Comparison of ENCODE assay signal across 35 cellular contexts in genomic region chr5:107712359-107712870, GRCh38. TPM values are rescaled to one million over a fixed set of nuclear protein-coding genes. Genes with fewer than 3 reads are reported as not detected.
"Had no signal": no experiment of that assay in that cellular context is flagged by ENCODE, and none has a peak within 500 bp of the region (broad histone marks: within the 10 kb centered on the region; RNA-seq: fewer than 3 reads in every experiment).

No MANE protein-coding gene starts in this region.

- H3K27me3 Mint-ChIP-seq: activated B cell treated with CpG ODN at 0.5 μM for 24 hours; activated CD4-positive, alpha-beta memory T cell treated with anti-CD3 and anti-CD28 coated beads for 36 hours; activated CD4-positive, alpha-beta T cell treated with anti-CD3 and anti-CD28 coated beads, Interleukin-2, amount 10 ng/mL, durations not matched to agents 24 days and 14 days; activated CD8-positive, alpha-beta T cell treated with anti-CD3 and anti-CD28 coated beads for 36 hours; activated naive CD8-positive, alpha-beta T cell treated with anti-CD3 and anti-CD28 coated beads, Interleukin-2, amount 50 U/mL, for 24 hours had no signal

- H3K4me3 Mint-ChIP-seq: activated B cell treated with CpG ODN at 0.5 μM for 24 hours; activated CD4-positive, alpha-beta memory T cell treated with anti-CD3 and anti-CD28 coated beads for 36 hours; activated CD4-positive, alpha-beta T cell treated with anti-CD3 and anti-CD28 coated beads, Interleukin-2, amount 10 ng/mL, durations not matched to agents 24 days and 14 days; activated CD8-positive, alpha-beta T cell treated with anti-CD3 and anti-CD28 coated beads for 36 hours; activated naive CD4-positive, alpha-beta T cell treated with anti-CD3 and anti-CD28 coated beads for 36 hours; activated naive CD4-positive, alpha-beta T cell treated with anti-CD3 and anti-CD28 coated beads, Interleukin-2, amount 50 U/mL, for 24 hours; activated naive CD8-positive, alpha-beta T cell; activated naive CD8-positive, alpha-beta T cell treated with anti-CD3 and anti-CD28 coated beads, Interleukin-2, amount 10 ng/mL, durations not matched to agents 7 days and 5 days; activated naive CD8-positive, alpha-beta T cell treated with anti-CD3 and anti-CD28 coated beads, Interleukin-2, amount 50 U/mL, for 24 hours; activated T-cell treated with anti-CD3 and anti-CD28 coated beads, Interleukin-2, amount 50 U/mL, for 4 hours; activated T-cell treated with anti-CD3 and anti-CD28 coated beads, Interleukin-2, amount 50 U/mL, for 72 hours; activated T-helper 1 cell treated with anti-CD3 and anti-CD28 coated beads, Interleukin-12 subunit alpha, Interleukin-12 subunit beta, Interleukin-2, Interleukin-4 antibody, amounts not matched to agents 30 ng/mL and 10 ng/mL and 1 ng/mL, durations not matched to agents 14 hours and 24 hours and 36 hours; activated T-helper 17 cell treated with anti-CD3 and anti-CD28 coated beads, Interleukin-2, amount 50 U/mL, for 72 hours; brain; central memory CD8-positive, alpha-beta T cell; T-helper 2 cell treated with Interferon-gamma antibody and Interleukin-4, amounts not matched to agents 5 μg/mL and 100 μg/mL, for 36 hours had no signal

- H3K4me1 ChIP-seq: ascending aorta had no signal

- H3K36me3 Mint-ChIP-seq: activated CD4-positive, alpha-beta memory T cell treated with anti-CD3 and anti-CD28 coated beads for 36 hours; activated naive CD4-positive, alpha-beta T cell treated with anti-CD3 and anti-CD28 coated beads, Interleukin-2, amount 50 U/mL, for 24 hours; activated naive CD8-positive, alpha-beta T cell; activated naive CD8-positive, alpha-beta T cell treated with anti-CD3 and anti-CD28 coated beads, Interleukin-2, amount 10 ng/mL, durations not matched to agents 7 days and 5 days; brain had no signal

- H3K4me1 Mint-ChIP-seq: activated B cell treated with CpG ODN at 0.5 μM for 24 hours; activated CD4-positive, alpha-beta T cell treated with anti-CD3 and anti-CD28 coated beads, Interleukin-2, amount 10 ng/mL, durations not matched to agents 24 days and 14 days; activated naive CD4-positive, alpha-beta T cell treated with anti-CD3 and anti-CD28 coated beads, Interleukin-2, amount 50 U/mL, for 24 hours; activated naive CD8-positive, alpha-beta T cell treated with anti-CD3 and anti-CD28 coated beads, Interleukin-2, amount 10 ng/mL, durations not matched to agents 7 days and 5 days; activated naive CD8-positive, alpha-beta T cell treated with anti-CD3 and anti-CD28 coated beads, Interleukin-2, amount 50 U/mL, for 24 hours; activated T-helper 17 cell treated with anti-CD3 and anti-CD28 coated beads, Interleukin-2, amount 50 U/mL, for 72 hours; brain; central memory CD8-positive, alpha-beta T cell had no signal

- H3K9me3 Mint-ChIP-seq: activated CD8-positive, alpha-beta T cell treated with anti-CD3 and anti-CD28 coated beads for 36 hours had no signal

- H3K27ac ChIP-seq: ascending aorta, cardiac muscle cell, VCaP had no signal

- ATAC-seq: activated CD8-positive, alpha-beta T cell treated with anti-CD3 and anti-CD28 coated beads for 36 hours; activated naive CD8-positive, alpha-beta T cell treated with anti-CD3 and anti-CD28 coated beads, Interleukin-2, amount 50 U/mL, for 24 hours; activated T-cell treated with anti-CD3 and anti-CD28 coated beads, Interleukin-2, amount 50 U/mL, for 4 hours; activated T-cell treated with anti-CD3 and anti-CD28 coated beads, Interleukin-2, amount 50 U/mL, for 72 hours; activated T-helper 17 cell treated with anti-CD3 and anti-CD28 coated beads, Interleukin-2, amount 50 U/mL, for 72 hours had no signal

- DNase-seq: activated B cell treated with CpG ODN at 0.5 μM for 24 hours; activated CD4-positive, alpha-beta memory T cell treated with anti-CD3 and anti-CD28 coated beads for 36 hours; activated CD4-positive, alpha-beta T cell treated with anti-CD3 and anti-CD28 coated beads for 4 hours; activated CD4-positive, alpha-beta T cell treated with anti-CD3 and anti-CD28 coated beads, Interleukin-2, amount 10 ng/mL, durations not matched to agents 24 days and 14 days; activated CD4-positive, alpha-beta T cell treated with anti-CD3 and anti-CD28 coated beads, Interleukin-2, amount 50 U/mL, for 1 hour; activated CD4-positive, alpha-beta T cell treated with anti-CD3 and anti-CD28 coated beads, Interleukin-2, amount 50 U/mL, for 4 hours; activated CD4-positive, CD25-positive, alpha-beta regulatory T cell treated with anti-CD3 and anti-CD28 coated beads, Interleukin-2, amount 50 U/mL, for 72 hours; activated CD8-positive, alpha-beta memory T cell treated with anti-CD3 and anti-CD28 coated beads, Interleukin-2, amount 50 U/mL, for 4 hours; activated CD8-positive, alpha-beta T cell treated with anti-CD3 and anti-CD28 coated beads for 36 hours; activated effector memory CD4-positive, alpha-beta T cell treated with anti-CD3 and anti-CD28 coated beads, Interleukin-2, amount 50 U/mL, for 16 hours; activated gamma-delta T cell treated with Interleukin-2 at 50 U/mL for 16 hours; activated naive CD4-positive, alpha-beta T cell; activated naive CD4-positive, alpha-beta T cell treated with anti-CD3 and anti-CD28 coated beads for 36 hours; activated naive CD8-positive, alpha-beta T cell treated with anti-CD3 and anti-CD28 coated beads, Interleukin-2, amount 10 ng/mL, durations not matched to agents 7 days and 5 days; activated naive CD8-positive, alpha-beta T cell treated with anti-CD3 and anti-CD28 coated beads, Interleukin-2, amount 50 U/mL, for 24 hours; activated T-cell treated with anti-CD3 and anti-CD28 coated beads for 4 hours; activated T-cell treated with anti-CD3 and anti-CD28 coated beads, Interleukin-2, amount 50 U/mL, for 1 hour; activated T-cell treated with anti-CD3 and anti-CD28 coated beads, Interleukin-2, amount 50 U/mL, for 4 hours; activated T-cell treated with anti-CD3 and anti-CD28 coated beads, Interleukin-2, amount 50 U/mL, for 72 hours; amygdala; anterior cingulate cortex; caudate nucleus; cerebellar nuclear complex; T-helper 9 cell had no signal

- H3K4me3 ChIP-seq: ascending aorta, cardiac muscle cell had no signal

- H3K36me3 ChIP-seq: ascending aorta, cardiac muscle cell had no signal

- H3K27me3 ChIP-seq: ascending aorta, cardiac muscle cell had no signal

- H3K27ac Mint-ChIP-seq: activated B cell treated with CpG ODN at 0.5 μM for 24 hours; activated CD4-positive, alpha-beta memory T cell treated with anti-CD3 and anti-CD28 coated beads for 36 hours; activated CD4-positive, alpha-beta T cell treated with anti-CD3 and anti-CD28 coated beads, Interleukin-2, amount 10 ng/mL, durations not matched to agents 24 days and 14 days; activated CD8-positive, alpha-beta T cell treated with anti-CD3 and anti-CD28 coated beads for 36 hours; activated naive CD4-positive, alpha-beta T cell treated with anti-CD3 and anti-CD28 coated beads for 36 hours; activated naive CD4-positive, alpha-beta T cell treated with anti-CD3 and anti-CD28 coated beads, Interleukin-2, amount 50 U/mL, for 24 hours; activated naive CD8-positive, alpha-beta T cell; activated naive CD8-positive, alpha-beta T cell treated with anti-CD3 and anti-CD28 coated beads, Interleukin-2, amount 10 ng/mL, durations not matched to agents 7 days and 5 days; activated naive CD8-positive, alpha-beta T cell treated with anti-CD3 and anti-CD28 coated beads, Interleukin-2, amount 50 U/mL, for 24 hours; activated T-cell treated with anti-CD3 and anti-CD28 coated beads, Interleukin-2, amount 50 U/mL, for 72 hours; activated T-helper 1 cell treated with anti-CD3 and anti-CD28 coated beads, Interleukin-12 subunit alpha, Interleukin-12 subunit beta, Interleukin-2, Interleukin-4 antibody, amounts not matched to agents 30 ng/mL and 10 ng/mL and 1 ng/mL, durations not matched to agents 14 hours and 24 hours and 36 hours; activated T-helper 17 cell treated with anti-CD3 and anti-CD28 coated beads, Interleukin-2, amount 50 U/mL, for 72 hours; brain; T-helper 2 cell treated with Interferon-gamma antibody and Interleukin-4, amounts not matched to agents 5 μg/mL and 100 μg/mL, for 36 hours had no signal

RNA-seq across cellular contexts. Expression of gene EFNA5, which starts 41.7 kb away (rescaled TPM):
- total RNA-seq: activated B cell treated with CpG ODN at 0.5 μM for 24 hours; activated CD4-positive, alpha-beta memory T cell treated with anti-CD3 and anti-CD28 coated beads for 36 hours; activated CD4-positive, alpha-beta T cell treated with anti-CD3 and anti-CD28 coated beads, Interleukin-2, amount 10 ng/mL, durations not matched to agents 24 days and 14 days; activated CD8-positive, alpha-beta memory T cell treated with anti-CD3 and anti-CD28 coated beads for 36 hours; activated CD8-positive, alpha-beta T cell treated with anti-CD3 and anti-CD28 coated beads for 36 hours; activated naive CD4-positive, alpha-beta T cell treated with anti-CD3 and anti-CD28 coated beads for 36 hours; activated naive CD8-positive, alpha-beta T cell treated with anti-CD3 and anti-CD28 coated beads, Interleukin-2, amount 10 ng/mL, durations not matched to agents 7 days and 5 days; activated T-helper 1 cell treated with anti-CD3 and anti-CD28 coated beads, Interleukin-12 subunit alpha, Interleukin-12 subunit beta, Interleukin-2, Interleukin-4 antibody, amounts not matched to agents 30 ng/mL and 10 ng/mL and 1 ng/mL, durations not matched to agents 14 hours and 24 hours and 36 hours; activated T-helper 17 cell treated with anti-CD3 and anti-CD28 coated beads, Interleukin-2, amount 50 U/mL, for 72 hours had no signal
